Comparison of ENCODE assay signal across 28 cellular contexts in the genomic region with DNA sequence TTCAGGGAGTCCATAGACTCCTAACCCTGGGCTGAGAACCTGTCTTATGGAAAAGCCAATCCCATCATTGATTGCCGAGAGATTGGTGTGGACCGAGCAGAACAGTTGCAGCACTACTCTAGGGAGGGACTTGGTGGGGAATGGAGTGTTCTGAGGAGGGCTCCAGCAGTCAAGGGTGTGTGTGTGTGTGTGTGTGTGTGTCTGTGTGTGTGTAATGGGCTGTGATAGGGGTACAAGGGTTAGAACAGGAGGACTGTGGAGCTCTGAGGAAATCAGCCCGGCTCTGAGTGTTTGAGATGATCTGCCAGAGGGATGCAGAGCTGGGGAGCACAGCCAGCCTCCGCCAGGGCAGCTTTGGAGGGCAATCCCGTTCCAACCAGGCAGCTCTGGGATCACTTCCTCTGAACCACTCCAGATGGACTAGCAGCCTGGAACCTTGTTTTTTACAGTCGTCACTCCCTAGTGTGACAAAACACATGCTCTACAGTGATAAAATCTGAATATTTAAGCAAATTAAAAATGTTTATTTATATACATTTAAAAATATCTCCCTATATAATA. TPM values are rescaled to one million over a fixed set of nuclear protein-coding genes. Genes with fewer than 3 reads are reported as not detected.
DNase-seq lines count a peak whose midpoint lies in the region; ATAC-seq and TF ChIP-seq lines count a peak whose summit lies in the region.
"Had no signal": no experiment of that assay in that cellular context is flagged by ENCODE, and none has a peak within 500 bp of the region (broad histone marks: within the 10 kb centered on the region; RNA-seq: fewer than 3 reads in every experiment).

No MANE protein-coding gene starts in this region.

- H3K4me1 ChIP-seq in HEK293 (ENCODE audit: control insufficient read depth, insufficient read depth, low read length) (no peaks in the 10 kb centered on the region), mucosa of descending colon (ENCODE audit: low read depth) (peaks cover 69% of the 10 kb centered on the region)
- H3K4me1 ChIP-seq: A549 had no signal

- intact Hi-C loops in mucosa of descending colon (cut with DNase I, micrococcal nuclease) = no loop called here

- H3K27me3 ChIP-seq in WERI-Rb-1 (ENCODE audit: insufficient read depth, low read depth, severe bottlenecking) = no peaks in the 10 kb centered on the region

- CTCF ChIA-PET in HEK293 (lab: Yijun Ruan, JAX) = interaction anchor here (0.7 kb wide), 3 partner anchors 13 to 327 kb away, joined by 3 to 4 read pairs (median 3); no protein-coding TSS in a partner anchor

- H3K36me3 ChIP-seq in HEK293 (ENCODE audit: control insufficient read depth in 2 of 2, insufficient read depth in 1 of 2, low read length in 2 of 2) (no peaks in the 10 kb centered on the region), mucosa of descending colon (ENCODE audit: low read depth) (no peaks in the 10 kb centered on the region), WERI-Rb-1 (no peaks in the 10 kb centered on the region)
- H3K36me3 ChIP-seq: SJSA1 had no signal

- H3K27ac ChIP-seq in HEK293 (ENCODE audit: extremely low read depth, low read depth, low read length) = no peak overlapping the region
- no peak overlapping the region for H3K27ac ChIP-seq in WERI-Rb-1
- H3K27ac ChIP-seq: A549, C4-2B, HL-60, SJSA1 had no signal

- ATAC-seq in mucosa of descending colon = no peak
- ATAC-seq: A549; CD8-positive, alpha-beta T cell; PC-3 had no signal

- no peak overlapping the region for H3K4me3 ChIP-seq in HEK293 (ENCODE audit: low read depth, low read length)
- H3K4me3 ChIP-seq in mucosa of descending colon = no peak overlapping the region
- H3K4me3 ChIP-seq in WERI-Rb-1 (ENCODE audit: low read depth, low read length) = no peak overlapping the region
- H3K4me3 ChIP-seq: A549, SJSA1 had no signal

- POLR2A ChIA-PET in HEK293 (lab: Yijun Ruan, JAX) = no interaction called here

- H3K9me3 ChIP-seq in HEK293 (ENCODE audit: control insufficient read depth, insufficient read depth, low read depth, low read length) (no peaks in the 10 kb centered on the region), mucosa of descending colon (no peaks in the 10 kb centered on the region), WERI-Rb-1 (ENCODE audit: severe bottlenecking) (no peaks in the 10 kb centered on the region)
- H3K9me3 ChIP-seq: A549, SJSA1 had no signal

- peak; percentile 10 for DNase-seq in EH (ENCODE audit: low read depth)
- peak; percentile 86 for DNase-seq in cerebellum (ENCODE audit: low spot score)
- peak in 2 of 3 donors; percentile 33 to 50 for DNase-seq in mucosa of descending colon
- DNase-seq in WERI-Rb-1 = no peak
- DNase-seq in NCI-H2196 (lab: John Stamatoyannopoulos, UW; ENCODE audit: unreplicated experiment) = no peak
- no peak for DNase-seq in AG20443 (ENCODE audit: low spot score)
- DNase-seq: CD8-positive, alpha-beta T cell; DMS153; DND-41; NCI-H1048; NCI-H1417; NCI-H187 treated with DMSO at 0.1 percent for 48 hours; NCI-H2171 treated with DMSO at 0.1 percent for 48 hours; NCI-H446; NCI-H524 treated with DMSO at 0.1 percent for 48 hours; NCI-H82; NK-92 treated with Interleukin-12 subunit alpha and Interleukin-12 subunit beta, amount 100 ng/mL, for 24 hours; PC-3; Right ventricle myocardium superior; T-helper 1 cell had no signal

- no peak for TF ChIP-seq CTCF in HEK293 (tag by site-specific recombination; IDR thresholded peaks at IDR 0.05)
- no peak for TF ChIP-seq CTCF in mucosa of descending colon (IDR thresholded peaks at IDR 0.05)
- TF ChIP-seq CTCF in WERI-Rb-1 (IDR thresholded peaks at IDR 0.05; ENCODE audit: low read depth, low read length) = no peak

TF ChIP-seq in HEK293, 187 proteins besides CTCF, POLR2A, EP300 and RAD21:
- TF ChIP-seq ZNF600 (tag by site-specific recombination; IDR thresholded peaks at IDR 0.05) = 0 out of 2 replicates have a peak, but pooled peaks have one; percentile 37
- no peak for TF ChIP-seq ZNF324 (tag by site-specific recombination; IDR thresholded peaks at IDR 0.05)

RNA-seq across cellular contexts. Expression of gene SLC6A7, which starts 3.0 kb away (rescaled TPM):
- total RNA-seq in cerebellum (5.9 TPM), mucosa of descending colon (10 to 100 TPM; 15.2 to 26.4 (median 18.9) TPM)
- total RNA-seq: B cell; CD8-positive, alpha-beta T cell; H9; Right ventricle myocardium superior; RPMI7951; SJSA1 had no signal

RNA-seq across cellular contexts. Expression of gene CDX1, which starts 20.3 kb away (rescaled TPM):
- total RNA-seq in cerebellum = not detected
- total RNA-seq in mucosa of descending colon = 100 to 1,000 TPM; 140 to 306 (median 302) TPM
- total RNA-seq: B cell; CD8-positive, alpha-beta T cell; PC-3; Right ventricle myocardium superior had no signal

RNA-seq across cellular contexts. Expression of gene PDGFRB, which starts 31.2 kb away (rescaled TPM):
- total RNA-seq in cerebellum = 37.9 TPM
- 10 to 100 TPM; 13.9 to 61.5 (median 27.1) TPM for total RNA-seq in mucosa of descending colon

Comparison
In these comparisons a context has a peak if more than half of its experiments do, and no peak if none do; other contexts are left out.
1. DNase-seq: peak in EH (single experiment), cerebellum (single experiment) and mucosa of descending colon (2 of 3); none in WERI-Rb-1 (single experiment), NCI-H2196 (single experiment) and AG20443 (single experiment).
2. RNA of gene CDX1, which starts 20.3 kb away (total RNA-seq): 140 to 306 TPM in mucosa of descending colon; not detected in cerebellum (single experiment); every median in the first group is over 100 times any median in the second.